ENCODE assay signal across 1 cellular context in genomic region chr11:118212781-118213565, GRCh38.
TF ChIP-seq lines count a peak whose summit lies in the region.

No MANE protein-coding gene starts in this region.

TF ChIP-seq in H1, 55 proteins besides CTCF, POLR2A, EP300 and RAD21:
- TF ChIP-seq HDAC2 (IDR thresholded peaks at IDR 0.05; ENCODE audit: borderline replicate concordance in 1 of 2, low read depth in 2 of 2, low read length in 2 of 2) = peak in 1 of 2 experiments; percentile 57; a peak in 1 of 4 replicates
- TF ChIP-seq EGR1 (IDR thresholded peaks at IDR 0.05; ENCODE audit: borderline replicate concordance, low read depth, low read length) = no peak
- TF ChIP-seq KDM1A (IDR thresholded peaks at IDR 0.05; ENCODE audit: borderline replicate concordance, low read length) = peak; percentile 97
- no peak for TF ChIP-seq CHD2 (IDR thresholded peaks at IDR 0.05; ENCODE audit: low read length)
